Comparison of ENCODE assay signal across 22 cellular contexts in genomic region chr22:32888976-32889375, GRCh38.
DNase-seq lines count a peak whose midpoint lies in the region; ATAC-seq and TF ChIP-seq lines count a peak whose summit lies in the region.
"Had no signal": no experiment of that assay in that cellular context is flagged by ENCODE, and none has a peak within 500 bp of the region (broad histone marks: within the 10 kb centered on the region; RNA-seq: fewer than 3 reads in every experiment).

No MANE protein-coding gene starts in this region.

- no peaks in the 10 kb centered on the region for H3K9me3 ChIP-seq in heart left ventricle
- H3K9me3 ChIP-seq: BE2C had no signal

- H3K4me1 ChIP-seq in heart left ventricle, result peaks cover 0 to 21% (median 14%) of the 10 kb centered on the region in 12 donors
- H3K4me1 ChIP-seq: BE2C had no signal

- peaks cover 8% of the 10 kb centered on the region for H3K27me3 Mint-ChIP-seq in nephron (ENCODE audit: low read depth)

- intact Hi-C loops in Right ventricle myocardium superior (cut with DNase I), result no loop called here
- intact Hi-C loops in heart left ventricle (cut with DNase I), result loop anchor here in 1 of 10 donors (10.0 kb wide), 1 partner anchor 54 kb away; no protein-coding TSS in a partner anchor
- intact Hi-C loops in left ventricle myocardium superior (cut with micrococcal nuclease), result no loop called here

- no peak for TF ChIP-seq CTCF in heart left ventricle (IDR thresholded peaks at IDR 0.05)
- TF ChIP-seq CTCF in nephron (IDR thresholded peaks at IDR 0.05; ENCODE audit: unreplicated experiment in 3 of 3), result no peak

- no peaks in the 10 kb centered on the region for H3K36me3 Mint-ChIP-seq in nephron (ENCODE audit: low read depth)
- H3K36me3 Mint-ChIP-seq: CD4-positive, CD25-positive, alpha-beta regulatory T cell; CD8-positive, alpha-beta memory T cell had no signal

- H3K4me1 Mint-ChIP-seq in nephron, result peaks cover 38% of the 10 kb centered on the region
- H3K4me1 Mint-ChIP-seq: CD4-positive, CD25-positive, alpha-beta regulatory T cell; CD8-positive, alpha-beta memory T cell had no signal

- no peaks in the 10 kb centered on the region for H3K27me3 ChIP-seq in heart left ventricle
- H3K27me3 ChIP-seq: BE2C had no signal

- TF ChIP-seq POLR2A in heart left ventricle (IDR thresholded peaks at IDR 0.05), result no peak

- no peak overlapping the region for H3K4me3 Mint-ChIP-seq in nephron
- H3K4me3 Mint-ChIP-seq: CD4-positive, CD25-positive, alpha-beta regulatory T cell; CD8-positive, alpha-beta memory T cell; HFFc6 had no signal

- DNase-seq in Right ventricle myocardium superior (no peak), heart left ventricle (peak in 2 of 5 donors; percentile 38 to 45), left ventricle myocardium superior (peak; percentile 44)
- no peak for DNase-seq in stimulated activated CD4-positive, alpha-beta T cell treated with anti-CD3 and anti-CD28 coated beads, Interleukin-2, amount 100 ng/mL, for 48 hours
- DNase-seq: ACHN; BE2C; C1 segment of cervical spinal cord; CD4-positive, CD25-positive, alpha-beta regulatory T cell; CD8-positive, alpha-beta memory T cell; COR-L47; DMS 273 treated with DMSO at 0.1 percent for 48 hours; DMS53; DND-41; EL; GOT3; H7; HFFc6 had no signal

- no peaks in the 10 kb centered on the region for H3K36me3 ChIP-seq in heart left ventricle
- H3K36me3 ChIP-seq: BE2C had no signal

- peak; percentile 84 for ATAC-seq in Right ventricle myocardium superior (ENCODE audit: poor library complexity)
- ATAC-seq in heart left ventricle, result peak; percentile 81 to 93 (median 92)
- ATAC-seq in left ventricle myocardium superior, result peak; percentile 93
- ATAC-seq in activated CD4-positive, CD25-positive, alpha-beta regulatory T cell treated with anti-CD3 and anti-CD28 coated beads, Interleukin-2, amount 50 U/mL, for 24 hours, result no peak
- no peak for ATAC-seq in HG03135 (IDR thresholded peaks at IDR 0.05; ENCODE audit: unreplicated experiment)
- ATAC-seq: GM12878, HCT116 had no signal

- 53 to 64% (median 59%) methylated on average over 3 of the region's 3 CpGs for WGBS in heart left ventricle, 4 donors

- H3K9me3 Mint-ChIP-seq in nephron, result no peaks in the 10 kb centered on the region
- H3K9me3 Mint-ChIP-seq: HFFc6 had no signal

- H3K27ac Mint-ChIP-seq in nephron, result peak overlapping the region; percentile 17 to 44 (median 41)
- H3K27ac Mint-ChIP-seq: CD8-positive, alpha-beta memory T cell; HFFc6 had no signal

- no peak overlapping the region for H3K4me3 ChIP-seq in heart left ventricle
- H3K4me3 ChIP-seq: GM12878 had no signal

- peak overlapping the region in 11 of 12 donors; percentile 33 to 84 (median 62) for H3K27ac ChIP-seq in heart left ventricle

Comparison
In these comparisons a context has a peak if more than half of its experiments do, and no peak if none do; other contexts are left out.
1. ATAC-seq: peak in Right ventricle myocardium superior (single experiment), heart left ventricle (4 of 4) and left ventricle myocardium superior (single experiment); none in activated CD4-positive, CD25-positive, alpha-beta regulatory T cell treated with anti-CD3 and anti-CD28 coated beads, Interleukin-2, amount 50 U/mL, for 24 hours (0 of 2) and HG03135 (single experiment).